ENCODE assay signal across 2 cellular contexts in genomic region chr12:25853696-25854095, GRCh38.
TF ChIP-seq lines count a peak whose summit lies in the region.

No MANE protein-coding gene starts in this region.

TF ChIP-seq in liver, 16 proteins besides CTCF, POLR2A, EP300 and RAD21:
- TF ChIP-seq RXRA (IDR thresholded peaks at IDR 0.05) (peak; percentile 23 to 43), TAF1 (conservative IDR thresholded peaks at IDR 0.05) (no peak)

TF ChIP-seq in HepG2, 621 proteins besides CTCF, POLR2A, EP300 and RAD21:
- TF ChIP-seq, protein P1, sequence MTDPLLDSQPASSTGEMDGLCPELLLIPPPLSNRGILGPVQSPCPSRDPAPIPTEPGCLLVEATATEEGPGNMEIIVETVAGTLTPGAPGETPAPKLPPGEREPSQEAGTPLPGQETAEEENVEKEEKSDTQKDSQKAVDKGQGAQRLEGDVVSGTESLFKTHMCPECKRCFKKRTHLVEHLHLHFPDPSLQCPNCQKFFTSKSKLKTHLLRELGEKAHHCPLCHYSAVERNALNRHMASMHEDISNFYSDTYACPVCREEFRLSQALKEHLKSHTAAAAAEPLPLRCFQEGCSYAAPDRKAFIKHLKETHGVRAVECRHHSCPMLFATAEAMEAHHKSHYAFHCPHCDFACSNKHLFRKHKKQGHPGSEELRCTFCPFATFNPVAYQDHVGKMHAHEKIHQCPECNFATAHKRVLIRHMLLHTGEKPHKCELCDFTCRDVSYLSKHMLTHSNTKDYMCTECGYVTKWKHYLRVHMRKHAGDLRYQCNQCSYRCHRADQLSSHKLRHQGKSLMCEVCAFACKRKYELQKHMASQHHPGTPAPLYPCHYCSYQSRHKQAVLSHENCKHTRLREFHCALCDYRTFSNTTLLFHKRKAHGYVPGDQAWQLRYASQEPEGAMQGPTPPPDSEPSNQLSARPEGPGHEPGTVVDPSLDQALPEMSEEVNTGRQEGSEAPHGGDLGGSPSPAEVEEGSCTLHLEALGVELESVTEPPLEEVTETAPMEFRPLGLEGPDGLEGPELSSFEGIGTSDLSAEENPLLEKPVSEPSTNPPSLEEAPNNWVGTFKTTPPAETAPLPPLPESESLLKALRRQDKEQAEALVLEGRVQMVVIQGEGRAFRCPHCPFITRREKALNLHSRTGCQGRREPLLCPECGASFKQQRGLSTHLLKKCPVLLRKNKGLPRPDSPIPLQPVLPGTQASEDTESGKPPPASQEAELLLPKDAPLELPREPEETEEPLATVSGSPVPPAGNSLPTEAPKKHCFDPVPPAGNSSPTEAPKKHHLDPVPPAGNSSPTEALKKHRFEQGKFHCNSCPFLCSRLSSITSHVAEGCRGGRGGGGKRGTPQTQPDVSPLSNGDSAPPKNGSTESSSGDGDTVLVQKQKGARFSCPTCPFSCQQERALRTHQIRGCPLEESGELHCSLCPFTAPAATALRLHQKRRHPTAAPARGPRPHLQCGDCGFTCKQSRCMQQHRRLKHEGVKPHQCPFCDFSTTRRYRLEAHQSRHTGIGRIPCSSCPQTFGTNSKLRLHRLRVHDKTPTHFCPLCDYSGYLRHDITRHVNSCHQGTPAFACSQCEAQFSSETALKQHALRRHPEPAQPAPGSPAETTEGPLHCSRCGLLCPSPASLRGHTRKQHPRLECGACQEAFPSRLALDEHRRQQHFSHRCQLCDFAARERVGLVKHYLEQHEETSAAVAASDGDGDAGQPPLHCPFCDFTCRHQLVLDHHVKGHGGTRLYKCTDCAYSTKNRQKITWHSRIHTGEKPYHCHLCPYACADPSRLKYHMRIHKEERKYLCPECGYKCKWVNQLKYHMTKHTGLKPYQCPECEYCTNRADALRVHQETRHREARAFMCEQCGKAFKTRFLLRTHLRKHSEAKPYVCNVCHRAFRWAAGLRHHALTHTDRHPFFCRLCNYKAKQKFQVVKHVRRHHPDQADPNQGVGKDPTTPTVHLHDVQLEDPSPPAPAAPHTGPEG (CRISPR knock-in tag; IDR thresholded peaks at IDR 0.05) = no peak
- TF ChIP-seq KLF9 (CRISPR knock-in tag; IDR thresholded peaks at IDR 0.05; ENCODE audit: low read depth) = no peak
- TF ChIP-seq ELF3 (CRISPR knock-in tag; IDR thresholded peaks at IDR 0.05) = no peak
- no peak for TF ChIP-seq TCF7L2 (IDR thresholded peaks at IDR 0.05; ENCODE audit: low read depth, low read length)
- no peak for TF ChIP-seq HIC2 (CRISPR knock-in tag; IDR thresholded peaks at IDR 0.05; ENCODE audit: low read depth)
- TF ChIP-seq MEIS1 (CRISPR knock-in tag; IDR thresholded peaks at IDR 0.05; ENCODE audit: borderline replicate concordance) = no peak
- no peak for TF ChIP-seq FIP1L1 (IDR thresholded peaks at IDR 0.05; ENCODE audit: borderline replicate concordance, insufficient read depth, low read depth, low read length)
- TF ChIP-seq, protein P2, sequence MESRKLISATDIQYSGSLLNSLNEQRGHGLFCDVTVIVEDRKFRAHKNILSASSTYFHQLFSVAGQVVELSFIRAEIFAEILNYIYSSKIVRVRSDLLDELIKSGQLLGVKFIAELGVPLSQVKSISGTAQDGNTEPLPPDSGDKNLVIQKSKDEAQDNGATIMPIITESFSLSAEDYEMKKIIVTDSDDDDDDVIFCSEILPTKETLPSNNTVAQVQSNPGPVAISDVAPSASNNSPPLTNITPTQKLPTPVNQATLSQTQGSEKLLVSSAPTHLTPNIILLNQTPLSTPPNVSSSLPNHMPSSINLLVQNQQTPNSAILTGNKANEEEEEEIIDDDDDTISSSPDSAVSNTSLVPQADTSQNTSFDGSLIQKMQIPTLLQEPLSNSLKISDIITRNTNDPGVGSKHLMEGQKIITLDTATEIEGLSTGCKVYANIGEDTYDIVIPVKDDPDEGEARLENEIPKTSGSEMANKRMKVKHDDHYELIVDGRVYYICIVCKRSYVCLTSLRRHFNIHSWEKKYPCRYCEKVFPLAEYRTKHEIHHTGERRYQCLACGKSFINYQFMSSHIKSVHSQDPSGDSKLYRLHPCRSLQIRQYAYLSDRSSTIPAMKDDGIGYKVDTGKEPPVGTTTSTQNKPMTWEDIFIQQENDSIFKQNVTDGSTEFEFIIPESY (CRISPR knock-in tag; IDR thresholded peaks at IDR 0.05) = no peak
- no peak for TF ChIP-seq NRL (CRISPR knock-in tag; IDR thresholded peaks at IDR 0.05; ENCODE audit: borderline replicate concordance)
